9 cellular contexts compared by ENCODE assay signal in genomic region chr4:2787230-2788100, GRCh38. TPM values are rescaled to one million over a fixed set of nuclear protein-coding genes. Genes with fewer than 3 reads are reported as not detected.
DNase-seq lines count a peak whose midpoint lies in the region; ATAC-seq, FAIRE-seq and TF ChIP-seq lines count a peak whose summit lies in the region.
"Had no signal": no experiment of that assay in that cellular context is flagged by ENCODE, and none has a peak within 500 bp of the region (broad histone marks: within the 10 kb centered on the region; RNA-seq: fewer than 3 reads in every experiment).

No MANE protein-coding gene starts in this region.

- no peaks in the 10 kb centered on the region for H3K9me2 ChIP-seq in MM.1S (replicated peaks; ENCODE audit: insufficient read depth, low read length)

- H4K20me1 ChIP-seq in MM.1S (ENCODE audit: insufficient read depth, low read length): no peaks in the 10 kb centered on the region

- peak overlapping the region; percentile 47 for H3K4me3 Mint-ChIP-seq in activated naive CD8-positive, alpha-beta T cell treated with anti-CD3 and anti-CD28 coated beads, Interleukin-2, amount 10 ng/mL, durations not matched to agents 7 days and 5 days
- peak overlapping the region; percentile 12 to 79 (median 63) for H3K4me3 Mint-ChIP-seq in naive thymus-derived CD8-positive, alpha-beta T cell

- peak overlapping the region; percentile 67; the same call in 1 of the 2 replicates for H3K4me2 ChIP-seq in MM.1S (ENCODE audit: low read depth, low read length)

- DNase-seq in MM.1S (peak; percentile 35), cortex of kidney (lab: John Stamatoyannopoulos, UW) (no peak), small intestine (no peak), erythroblast (lab: John Stamatoyannopoulos, UW) (no peak)
- peak; percentile 51 for DNase-seq in activated naive CD8-positive, alpha-beta T cell treated with anti-CD3 and anti-CD28 coated beads, Interleukin-2, amount 10 ng/mL, durations not matched to agents 7 days and 5 days
- peak in 9 of 10 donors; percentile 26 to 77 (median 52) for DNase-seq in naive thymus-derived CD8-positive, alpha-beta T cell

- H2AFZ ChIP-seq in MM.1S (ENCODE audit: low read length): peak overlapping the region; percentile 85

- TF ChIP-seq POLR2A in erythroblast (IDR thresholded peaks at IDR 0.05; ENCODE audit: low read length): no peak

- H3K4me1 ChIP-seq in MM.1S (ENCODE audit: low read length) (peaks cover 28% of the 10 kb centered on the region), small intestine (ENCODE audit: control insufficient read depth in 2 of 2, insufficient read depth in 1 of 2, low read depth in 1 of 2, low read length in 1 of 2) (peaks cover under 1 to 4% of the 10 kb centered on the region in 2 donors)

- 64 to 85% (median 77%) methylated on average over 16 to 18 of the region's 18 CpGs for WGBS in small intestine, 3 donors

- peak; percentile 67 for ATAC-seq in GM21723 (IDR thresholded peaks at IDR 0.05; ENCODE audit: unreplicated experiment)
- ATAC-seq in activated naive CD8-positive, alpha-beta T cell treated with anti-CD3 and anti-CD28 coated beads, Interleukin-2, amount 10 ng/mL, durations not matched to agents 7 days and 5 days (ENCODE audit: low read depth): peak; percentile 65
- ATAC-seq in naive thymus-derived CD8-positive, alpha-beta T cell: peak; percentile 53 to 59
- ATAC-seq: HCT116 had no signal

- no peaks in the 10 kb centered on the region for H3K36me3 ChIP-seq in MM.1S (replicated peaks; ENCODE audit: insufficient read depth, low read length)
- H3K36me3 ChIP-seq in small intestine (ENCODE audit: control insufficient read depth in 2 of 2, insufficient read depth in 2 of 2, low read length in 2 of 2): no peaks in the 10 kb centered on the region

- H3K27ac Mint-ChIP-seq in activated naive CD8-positive, alpha-beta T cell treated with anti-CD3 and anti-CD28 coated beads, Interleukin-2, amount 10 ng/mL, durations not matched to agents 7 days and 5 days: peak overlapping the region; percentile 90
- peak overlapping the region; percentile 88 to 95 (median 92) for H3K27ac Mint-ChIP-seq in naive thymus-derived CD8-positive, alpha-beta T cell

- H3K9me3 ChIP-seq in MM.1S (replicated peaks; ENCODE audit: insufficient read depth, low read length) (no peaks in the 10 kb centered on the region), small intestine (ENCODE audit: control insufficient read depth, low read depth) (no peaks in the 10 kb centered on the region)

- peak; percentile 32; the same call in 1 of the 2 replicates for TF ChIP-seq CTCF in GM12874 (IDR thresholded peaks at IDR 0.05; ENCODE audit: insufficient read depth, low read depth, low read length)
- peak; percentile 31 for TF ChIP-seq CTCF in MM.1S (IDR thresholded peaks at IDR 0.05; ENCODE audit: low read length)

- POLR2A ChIA-PET in activated naive CD8-positive, alpha-beta T cell treated with anti-CD3 and anti-CD28 coated beads, Interleukin-2, amount 10 ng/mL, durations not matched to agents 7 days and 5 days (lab: Charles Lee): interaction anchor here (0.7 to 1.3 kb wide), 5 partner anchors 10 to 51 kb away, joined by 3 to 4 read pairs (median 3); no protein-coding TSS in a partner anchor
- POLR2A ChIA-PET in naive thymus-derived CD8-positive, alpha-beta T cell (lab: Charles Lee): interaction anchor here (0.6 to 5.0 kb wide), 8 partner anchors 11 to 174 kb away, joined by 3 to 32 read pairs (median 4); no protein-coding TSS in a partner anchor

- no peak for FAIRE-seq in small intestine (lab: Jason Lieb, UNC)

- peaks cover 2% of the 10 kb centered on the region for H3K36me3 Mint-ChIP-seq in activated naive CD8-positive, alpha-beta T cell treated with anti-CD3 and anti-CD28 coated beads, Interleukin-2, amount 10 ng/mL, durations not matched to agents 7 days and 5 days
- H3K36me3 Mint-ChIP-seq in naive thymus-derived CD8-positive, alpha-beta T cell: peaks cover 0 to 7% (median 0%) of the 10 kb centered on the region in 3 donors

- peaks cover 7% of the 10 kb centered on the region for H3K27me3 Mint-ChIP-seq in activated naive CD8-positive, alpha-beta T cell treated with anti-CD3 and anti-CD28 coated beads, Interleukin-2, amount 10 ng/mL, durations not matched to agents 7 days and 5 days
- H3K27me3 Mint-ChIP-seq in naive thymus-derived CD8-positive, alpha-beta T cell: no peaks in the 10 kb centered on the region

- H3K79me2 ChIP-seq in MM.1S (ENCODE audit: low read length): no peaks in the 10 kb centered on the region

- peaks cover 22% of the 10 kb centered on the region for H3K4me1 Mint-ChIP-seq in activated naive CD8-positive, alpha-beta T cell treated with anti-CD3 and anti-CD28 coated beads, Interleukin-2, amount 10 ng/mL, durations not matched to agents 7 days and 5 days
- peaks cover 20 to 65% (median 57%) of the 10 kb centered on the region in 4 donors for H3K4me1 Mint-ChIP-seq in naive thymus-derived CD8-positive, alpha-beta T cell

- H3K27ac ChIP-seq in MM.1S (ENCODE audit: low read length) (peak overlapping the region; percentile 36; the same call in 1 of the 2 replicates), small intestine (ENCODE audit: low read depth in 1 of 2, low read length in 1 of 2) (peak overlapping the region in 1 of 2 donors; percentile 81)

- H3K9me3 Mint-ChIP-seq in activated naive CD8-positive, alpha-beta T cell treated with anti-CD3 and anti-CD28 coated beads, Interleukin-2, amount 10 ng/mL, durations not matched to agents 7 days and 5 days: peaks cover 4% of the 10 kb centered on the region
- peaks cover 0 to 16% (median 4%) of the 10 kb centered on the region in 9 donors for H3K9me3 Mint-ChIP-seq in naive thymus-derived CD8-positive, alpha-beta T cell

- H3F3A ChIP-seq in MM.1S (ENCODE audit: insufficient read depth, low read length): 0 out of 2 replicates have a peak, but pooled peaks cover 5% of the 10 kb centered on the region

- H3K9ac ChIP-seq in MM.1S (ENCODE audit: low read length): peak overlapping the region; percentile 32; the same call in 1 of the 2 replicates

- no peak overlapping the region for H3K4me3 ChIP-seq in MM.1S (ENCODE audit: low read length)
- H3K4me3 ChIP-seq in small intestine (ENCODE audit: low read depth in 1 of 2, low read length in 2 of 2): no peak overlapping the region

- H3K27me3 ChIP-seq in MM.1S (replicated peaks; ENCODE audit: insufficient read depth, low read length) (no peaks in the 10 kb centered on the region), small intestine (ENCODE audit: control insufficient read depth in 2 of 2, insufficient read depth in 2 of 2, low read length in 2 of 2) (no peaks in the 10 kb centered on the region)

RNA-seq across cellular contexts. Expression of gene SH3BP2, which starts 5.4 kb away (rescaled TPM):
- 10 to 100 TPM; 82.6 to 83.7 TPM for total RNA-seq in activated naive CD8-positive, alpha-beta T cell treated with anti-CD3 and anti-CD28 coated beads, Interleukin-2, amount 10 ng/mL, durations not matched to agents 7 days and 5 days
- total RNA-seq in naive thymus-derived CD8-positive, alpha-beta T cell: 10 to 100 TPM; 27.8 to 28.3 TPM
- polyA plus RNA-seq in naive thymus-derived CD8-positive, alpha-beta T cell: 10 to 100 TPM in 1 of 3 donors, 1 to 10 TPM in 2; 4.8 to 10.8 (median 5.4) TPM
- polyA plus RNA-seq in small intestine: 10 to 100 TPM in 2 of 3 donors, 1 to 10 TPM in 1; 8.9 to 33.7 (median 13.4) TPM

RNA-seq across cellular contexts. Expression of gene TNIP2, which starts 31.3 kb away (rescaled TPM):
- total RNA-seq in activated naive CD8-positive, alpha-beta T cell treated with anti-CD3 and anti-CD28 coated beads, Interleukin-2, amount 10 ng/mL, durations not matched to agents 7 days and 5 days: 10 to 100 TPM; 47.0 to 50.0 TPM
- total RNA-seq in naive thymus-derived CD8-positive, alpha-beta T cell: 10 to 100 TPM; 48.1 to 48.4 TPM
- polyA plus RNA-seq in naive thymus-derived CD8-positive, alpha-beta T cell: 10 to 100 TPM; 34.2 to 52.5 (median 43.5) TPM
- polyA plus RNA-seq in small intestine: 100 to 1,000 TPM in 1 of 3 donors, 10 to 100 TPM in 2; 50.8 to 109 (median 69.7) TPM

RNA-seq across cellular contexts. Expression of gene ADD1, which starts 56.2 kb away (rescaled TPM):
- 100 to 1,000 TPM; 261 to 276 TPM for total RNA-seq in activated naive CD8-positive, alpha-beta T cell treated with anti-CD3 and anti-CD28 coated beads, Interleukin-2, amount 10 ng/mL, durations not matched to agents 7 days and 5 days
- total RNA-seq in naive thymus-derived CD8-positive, alpha-beta T cell: 100 to 1,000 TPM; 302 to 309 TPM
- polyA plus RNA-seq in naive thymus-derived CD8-positive, alpha-beta T cell: 100 to 1,000 TPM; 129 to 151 (median 150) TPM
- polyA plus RNA-seq in small intestine: 100 to 1,000 TPM; 158 to 262 (median 180) TPM

Comparison
In these comparisons a context has a peak if more than half of its experiments do, and no peak if none do; other contexts are left out.
1. DNase-seq: peak in MM.1S (single experiment), activated naive CD8-positive, alpha-beta T cell treated with anti-CD3 and anti-CD28 coated beads, Interleukin-2, amount 10 ng/mL, durations not matched to agents 7 days and 5 days (single experiment) and naive thymus-derived CD8-positive, alpha-beta T cell (9 of 10); none in cortex of kidney (single experiment), small intestine (single experiment) and erythroblast (0 of 2).
2. Peak in every context shown above with its lines, with median percentiles within 50 percentile points of each other: ATAC-seq.